9 cellular contexts compared by ENCODE assay signal in the genomic region with DNA sequence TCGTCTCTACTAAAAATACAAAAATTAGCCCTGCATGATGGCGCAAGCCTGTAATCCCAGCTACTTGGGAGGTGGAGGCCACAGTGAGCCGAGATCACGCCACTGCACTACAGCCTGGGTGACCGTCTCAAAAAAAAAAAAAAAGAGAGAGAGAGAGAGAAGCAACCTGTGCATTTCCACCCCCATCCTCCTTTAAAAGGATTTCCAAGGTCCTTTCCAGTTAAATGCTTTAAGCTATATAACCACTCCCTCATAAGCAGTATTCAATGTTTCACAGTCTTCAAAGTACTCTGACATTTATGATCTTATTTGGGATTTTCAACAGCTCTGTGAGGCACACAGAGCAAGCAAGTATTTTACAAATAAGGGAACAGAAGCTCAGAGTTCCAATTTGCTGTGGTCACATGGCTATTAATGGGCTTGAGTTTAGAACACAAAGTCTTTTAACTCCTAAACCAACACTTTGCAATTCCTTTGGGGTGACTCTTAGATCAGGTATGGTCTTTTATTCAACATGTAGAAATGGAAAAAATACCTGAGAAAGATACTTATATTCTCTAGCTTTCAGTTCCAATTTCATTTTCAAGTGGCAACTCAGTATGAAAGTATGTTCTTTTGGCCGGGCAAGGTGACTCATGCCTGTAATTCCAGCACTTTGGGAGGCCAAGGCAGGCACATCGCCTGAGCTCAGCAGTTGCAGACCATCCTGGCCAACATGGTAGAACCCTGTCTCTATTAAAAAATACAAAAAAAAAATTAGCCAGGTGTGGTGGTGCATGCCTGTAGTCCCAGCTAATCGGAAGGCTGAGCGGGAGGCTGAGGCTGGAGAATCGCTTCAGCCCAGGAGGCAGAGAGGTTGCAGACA. TPM values are rescaled to one million over a fixed set of nuclear protein-coding genes. Genes with fewer than 3 reads are reported as not detected.
DNase-seq lines count a peak whose midpoint lies in the region; ATAC-seq and TF ChIP-seq lines count a peak whose summit lies in the region.
"Had no signal": no experiment of that assay in that cellular context is flagged by ENCODE, and none has a peak within 500 bp of the region (broad histone marks: within the 10 kb centered on the region; RNA-seq: fewer than 3 reads in every experiment).

No MANE protein-coding gene starts in this region.

- peaks cover 55% of the 10 kb centered on the region for H3K4me1 Mint-ChIP-seq in activated CD8-positive, alpha-beta T cell treated with anti-CD3 and anti-CD28 coated beads for 36 hours (ENCODE audit: low read depth)

- no peaks in the 10 kb centered on the region for H3K9me3 Mint-ChIP-seq in activated CD8-positive, alpha-beta T cell treated with anti-CD3 and anti-CD28 coated beads for 36 hours
- H3K9me3 Mint-ChIP-seq: naive thymus-derived CD4-positive, alpha-beta T cell had no signal

- peak overlapping the region; percentile 53 for H3K4me3 Mint-ChIP-seq in activated CD8-positive, alpha-beta T cell treated with anti-CD3 and anti-CD28 coated beads for 36 hours

- no peak for TF ChIP-seq CTCF in activated CD8-positive, alpha-beta T cell treated with anti-CD3 and anti-CD28 coated beads for 36 hours (IDR thresholded peaks at IDR 0.05)

- CTCF ChIA-PET in activated CD8-positive, alpha-beta T cell treated with anti-CD3 and anti-CD28 coated beads for 36 hours (lab: Charles Lee): interaction anchor here (0.9 to 2.4 kb wide), 8 partner anchors 12 to 101 kb away, joined by 3 to 12 read pairs (median 4); no protein-coding TSS in a partner anchor

- POLR2A ChIA-PET in activated CD8-positive, alpha-beta T cell treated with anti-CD3 and anti-CD28 coated beads for 36 hours (lab: Charles Lee): interaction anchor here (0.6 to 1.2 kb wide), 9 partner anchors 22 to 105 kb away, joined by 3 to 5 read pairs (median 3); a partner anchor contains a TSS

- H3K36me3 Mint-ChIP-seq in activated CD8-positive, alpha-beta T cell treated with anti-CD3 and anti-CD28 coated beads for 36 hours (ENCODE audit: low read depth): peaks cover 7% of the 10 kb centered on the region

- DNase-seq in ELR (ENCODE audit: low read depth): peak; percentile 89
- DNase-seq in activated CD8-positive, alpha-beta T cell treated with anti-CD3 and anti-CD28 coated beads for 36 hours: peak; percentile 75
- peak; percentile 15 for DNase-seq in foreskin melanocyte
- peak; percentile 67 for DNase-seq in stimulated activated CD4-positive, alpha-beta T cell treated with anti-CD3 and anti-CD28 coated beads, Interleukin-15, amount 100 ng/mL, for 24 hours
- no peak for DNase-seq in NCI-H345 treated with DMSO at 0.1 percent for 48 hours (lab: John Stamatoyannopoulos, UW; ENCODE audit: unreplicated experiment)
- DNase-seq in superior temporal gyrus (ENCODE audit: extremely low spot score): no peak
- DNase-seq in COLO829 (ENCODE audit: low spot score): no peak

- intact Hi-C loops in activated CD8-positive, alpha-beta T cell treated with anti-CD3 and anti-CD28 coated beads for 36 hours (cut with micrococcal nuclease): no loop called here

- peak; percentile 73 for ATAC-seq in HG03064 (IDR thresholded peaks at IDR 0.05; ENCODE audit: low read depth, unreplicated experiment)
- peak; percentile 86 for ATAC-seq in activated CD8-positive, alpha-beta T cell treated with anti-CD3 and anti-CD28 coated beads for 36 hours
- ATAC-seq: naive thymus-derived CD4-positive, alpha-beta T cell had no signal

- no peaks in the 10 kb centered on the region for H3K27me3 Mint-ChIP-seq in activated CD8-positive, alpha-beta T cell treated with anti-CD3 and anti-CD28 coated beads for 36 hours
- H3K27me3 Mint-ChIP-seq: naive thymus-derived CD4-positive, alpha-beta T cell had no signal

- H3K27ac Mint-ChIP-seq in activated CD8-positive, alpha-beta T cell treated with anti-CD3 and anti-CD28 coated beads for 36 hours: peak overlapping the region; percentile 89

RNA-seq across cellular contexts. Expression of a gene that starts 31.3 kb away (rescaled TPM):
- total RNA-seq in activated CD8-positive, alpha-beta T cell treated with anti-CD3 and anti-CD28 coated beads for 36 hours: 10 to 100 TPM; 61.6 to 63.5 TPM

Comparison
In these comparisons a context has a peak if more than half of its experiments do, and no peak if none do; other contexts are left out.
1. DNase-seq: peak in ELR (single experiment), activated CD8-positive, alpha-beta T cell treated with anti-CD3 and anti-CD28 coated beads for 36 hours (single experiment), foreskin melanocyte (single experiment) and stimulated activated CD4-positive, alpha-beta T cell treated with anti-CD3 and anti-CD28 coated beads, Interleukin-15, amount 100 ng/mL, for 24 hours (single experiment); none in NCI-H345 treated with DMSO at 0.1 percent for 48 hours (single experiment), superior temporal gyrus (single experiment) and COLO829 (single experiment).